Comparison of ENCODE assay signal across 18 cellular contexts in the genomic region with DNA sequence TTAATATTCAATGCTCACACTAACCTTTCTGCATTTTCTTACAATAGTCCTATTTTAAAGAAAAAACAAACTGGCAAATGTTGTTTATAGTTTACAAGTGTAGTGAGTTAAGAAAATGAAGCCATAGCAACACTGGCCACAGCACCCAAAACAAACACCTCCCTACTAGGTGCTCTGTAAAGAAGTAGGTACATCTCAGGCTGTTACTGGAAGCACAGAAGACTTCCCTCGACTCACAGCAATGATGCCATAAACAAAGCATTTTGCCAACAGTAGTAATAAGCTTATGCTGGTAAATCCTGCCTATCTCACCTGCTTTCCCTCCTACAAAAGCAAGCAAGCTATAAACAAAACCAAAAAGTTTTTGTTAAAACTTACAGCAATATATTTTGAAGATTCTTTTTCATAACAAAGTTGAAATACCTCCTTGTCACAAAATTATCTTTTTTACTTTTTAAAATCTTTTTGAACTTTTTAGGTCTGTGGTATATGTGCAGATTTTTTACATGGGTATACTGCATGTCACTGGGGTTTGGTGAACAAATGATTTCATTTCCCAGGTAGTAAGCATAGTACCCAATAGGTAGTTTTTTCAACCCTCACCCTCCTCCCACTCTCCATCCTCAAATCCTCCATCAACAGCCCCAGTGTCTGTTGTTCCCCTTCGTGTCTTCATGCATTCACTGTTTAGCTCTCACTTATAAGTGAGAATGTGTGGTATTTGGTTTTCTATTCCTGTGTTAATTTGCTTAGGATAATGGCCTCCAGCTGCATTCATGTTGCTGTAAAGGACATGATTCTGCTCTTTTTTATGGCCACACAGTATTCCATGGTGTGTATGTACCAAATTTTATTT. TPM values are rescaled to one million over a fixed set of nuclear protein-coding genes. Genes with fewer than 3 reads are reported as not detected.
A peak's percentile ranks its signal among the peaks of the same experiment; 100 is the strongest.
DNase-seq lines count a peak whose midpoint lies in the region; ATAC-seq, FAIRE-seq and TF ChIP-seq lines count a peak whose summit lies in the region.
"Had no signal": no experiment of that assay in that cellular context is flagged by ENCODE, and none has a peak within 500 bp of the region (broad histone marks: within the 10 kb centered on the region; RNA-seq: fewer than 3 reads in every experiment).

No MANE protein-coding gene starts in this region.

- H3K79me2 ChIP-seq in ACC112 (ENCODE audit: control insufficient read depth, insufficient read depth, low read length, unreplicated experiment) (peaks cover 32% of the 10 kb centered on the region), GM12878 (ENCODE audit: control insufficient read depth, insufficient read depth, low read length) (peaks cover 69% of the 10 kb centered on the region)

- no peak overlapping the region for H3K9ac ChIP-seq in HUES64 (ENCODE audit: low read depth, low read length)
- no peak overlapping the region for H3K9ac ChIP-seq in GM12878 (ENCODE audit: control insufficient read depth, insufficient read depth, low read length)

- FAIRE-seq in GM12878 (lab: Jason Lieb, UNC), result no peak
- FAIRE-seq: colon, HepG2 had no signal

- no peak for TF ChIP-seq EP300 in GM12878 (IDR thresholded peaks at IDR 0.05; ENCODE audit: borderline replicate concordance in 1 of 2, control insufficient read depth in 1 of 2, low read depth in 2 of 2, low read length in 2 of 2)

- RAD21 ChIA-PET in GM12878 (lab: Charles Lee; ENCODE audit: unreplicated experiment), result interaction anchor here (0.6 to 6.8 kb wide), 46 partner anchors 9 to 760 kb away, joined by 3 to 516 read pairs (median 6); a partner anchor contains a TSS

- no peak for TF ChIP-seq RAD21 in GM12878 (IDR thresholded peaks at IDR 0.05; ENCODE audit: insufficient read depth, low read depth, low read length)

- H3K4me1 ChIP-seq in ACC112 (ENCODE audit: control insufficient read depth, insufficient read depth, low read length, unreplicated experiment), result peaks cover 26% of the 10 kb centered on the region
- H3K4me1 ChIP-seq in HUES64 (ENCODE audit: insufficient read depth, low read length), result peaks cover 28% of the 10 kb centered on the region
- H3K4me1 ChIP-seq in GM12878 (ENCODE audit: control insufficient read depth, insufficient read depth, low read length), result peaks cover 43% of the 10 kb centered on the region

- no peak for DNase-seq in GM12878 (ENCODE audit: low read depth, low spot score)
- no peak for DNase-seq in NCI-H187 (lab: John Stamatoyannopoulos, UW)
- DNase-seq in T-helper 2 cell, result no peak
- DNase-seq: activated naive CD8-positive, alpha-beta T cell treated with anti-CD3 and anti-CD28 coated beads, Interleukin-2, amount 50 U/mL, for 24 hours; GOT3; heart left ventricle; left cardiac atrium; right lobe of liver; Right ventricle myocardium superior; stimulated activated naive CD4-positive, alpha-beta T cell treated with Interleukin-2 at 50 U/mL for 16 hours had no signal

- WGBS in HUES64, result 64% methylated on average over 2 of the region's 2 CpGs
- 6% methylated on average over 2 of the region's 2 CpGs for WGBS in GM12878 (ENCODE audit: insufficient coverage, insufficient replicate concordance, low lambda C conversion rate, missing lambda C conversion rate)

- SMC1A ChIA-PET in GM12878 (lab: Charles Lee; ENCODE audit: uncharacterized antibody, unreplicated experiment), result interaction anchor here (0.7 to 6.8 kb wide), 50 partner anchors 9 to 777 kb away, joined by 3 to 307 read pairs (median 6); a partner anchor contains a TSS

- H3K4me3 ChIP-seq in ACC112 (ENCODE audit: low read depth, low read length) (no peak overlapping the region), HUES64 (ENCODE audit: low read length) (no peak overlapping the region), GM12878 (no peak overlapping the region)
- H3K4me3 ChIP-seq: heart left ventricle, right lobe of liver, vagina had no signal

- in situ Hi-C loops in GM12878 (cut with MboI), result loop anchor here (10.0 kb wide), 1 partner anchor 246 kb away; no protein-coding TSS in a partner anchor

- no peak for TF ChIP-seq CTCF in GM12878 (IDR thresholded peaks at IDR 0.05 in 2 of 3, conservative IDR thresholded peaks at IDR 0.05 in 1 of 3; ENCODE audit: control insufficient read depth in 2 of 3, extremely low read depth in 1 of 3, insufficient read depth in 1 of 3, low read depth in 3 of 3, low read length in 3 of 3)

- H3K9me3 ChIP-seq in HUES64 (ENCODE audit: insufficient read depth, low read depth, low read length), result no peaks in the 10 kb centered on the region
- peaks cover 20% of the 10 kb centered on the region; the same call in 2 of the 3 replicates for H3K9me3 ChIP-seq in GM12878 (replicated peaks; ENCODE audit: control insufficient read depth, insufficient read depth, low read length)
- H3K9me3 ChIP-seq: heart left ventricle, right lobe of liver, vagina had no signal

- H3K27ac ChIP-seq in ACC112 (ENCODE audit: low read depth, low read length), result peak overlapping the region; percentile 2; the same call in 1 of the 2 replicates
- peak overlapping the region; percentile 61; the same call in 1 of the 2 replicates for H3K27ac ChIP-seq in HUES64 (ENCODE audit: low read depth, low read length)
- H3K27ac ChIP-seq in GM12878 (ENCODE audit: control insufficient read depth, insufficient read depth), result peak overlapping the region; percentile 40; the same call in 1 of the 2 replicates
- H3K27ac ChIP-seq: heart left ventricle, right lobe of liver, vagina had no signal

- H3K4me2 ChIP-seq in GM12878 (ENCODE audit: control insufficient read depth, insufficient read depth), result peak overlapping the region; percentile 38; the same call in 1 of the 2 replicates

- TF ChIP-seq POLR2A in GM12878 (IDR thresholded peaks at IDR 0.05; ENCODE audit: low read depth, low read length), result no peak

- H2AFZ ChIP-seq in ACC112 (ENCODE audit: low read length, unreplicated experiment) (no peak overlapping the region), GM12878 (ENCODE audit: control insufficient read depth, low read depth, low read length) (no peak overlapping the region)

- CTCF ChIA-PET in GM12878 (lab: Yijun Ruan, JAX), result interaction anchor here (0.7 to 6.3 kb wide), 53 partner anchors 14 to 1760 kb away, joined by 3 to 456 read pairs (median 5); a partner anchor contains a TSS

- H3K27me3 ChIP-seq in ACC112 (ENCODE audit: insufficient read depth, low read length) (no peaks in the 10 kb centered on the region), HUES64 (ENCODE audit: insufficient read depth, low read length) (no peaks in the 10 kb centered on the region), GM12878 (replicated peaks in 1 of 2; ENCODE audit: control insufficient read depth in 2 of 2, insufficient read depth in 2 of 2, low read length in 1 of 2) (no peaks in the 10 kb centered on the region)
- H3K27me3 ChIP-seq: heart left ventricle, right lobe of liver, vagina had no signal

- H4K20me1 ChIP-seq in GM12878 (ENCODE audit: control insufficient read depth, insufficient read depth), result no peaks in the 10 kb centered on the region

- peak; percentile 51 for ATAC-seq in GM21529 (IDR thresholded peaks at IDR 0.05; ENCODE audit: unreplicated experiment)
- ATAC-seq in GM12878, result peak; percentile 54
- ATAC-seq in HG03196 (IDR thresholded peaks at IDR 0.05; ENCODE audit: unreplicated experiment), result no peak
- ATAC-seq in HG03097 (IDR thresholded peaks at IDR 0.05; ENCODE audit: low FRiP score, unreplicated experiment), result no peak
- ATAC-seq: activated naive CD8-positive, alpha-beta T cell treated with anti-CD3 and anti-CD28 coated beads, Interleukin-2, amount 50 U/mL, for 24 hours had no signal

- POLR2A ChIA-PET in GM12878 (lab: Charles Lee), result interaction anchor here (0.6 to 4.9 kb wide), 11 partner anchors 18 to 244 kb away, joined by 3 to 62 read pairs (median 5); a partner anchor contains a TSS

- intact Hi-C loops in GM12878 (cut with micrococcal nuclease; ENCODE audit: unreplicated experiment), result loop anchor here (1.0 to 5.0 kb wide), 4 partner anchors 53 to 138 kb away; no protein-coding TSS in a partner anchor

- no TSS peak for BruUV-seq in GM12878 (replicated peaks; lab: Mats Ljungman, UMichigan)

- no peaks in the 10 kb centered on the region for H3K36me3 ChIP-seq in ACC112 (ENCODE audit: insufficient read depth, low read length)
- peaks cover 8% of the 10 kb centered on the region; the same call in 1 of the 2 replicates for H3K36me3 ChIP-seq in HUES64 (ENCODE audit: insufficient read depth, low read length)
- peaks cover 6 to 8% of the 10 kb centered on the region in 2 experiments for H3K36me3 ChIP-seq in GM12878 (ENCODE audit: control insufficient read depth in 2 of 2, insufficient read depth in 2 of 2, low read length in 1 of 2)
- H3K36me3 ChIP-seq: right lobe of liver, vagina had no signal

RNA-seq across cellular contexts. Expression of a gene that starts 28.4 kb away (rescaled TPM):
- 107 TPM for polyA plus RNA-seq in HUES64 (2013, experiment 1 of 2)
- polyA plus RNA-seq in HUES64 (2013, experiment 2 of 2), result 124 TPM
- total RNA-seq in GM12878 (2013; cell fraction: nucleolus; rRNA removed), result 530 and 536 TPM in 2 replicates
- total RNA-seq in GM12878 (2014; rRNA removed), result 87.1 and 102 TPM in 2 replicates
- total RNA-seq in GM12878 (2014; rRNA removed; fragmentation: Illumina TruSeq; extraction: Trizol), result 97.3 and 103 TPM in 2 replicates
- 83.1 and 84.9 TPM in 2 replicates for total RNA-seq in GM12878 (2021)
- 75.1 TPM for polyA plus RNA-seq in GM12878 (2011; ENCODE audit: low read depth)
- 109 and 117 TPM in 2 replicates for polyA plus RNA-seq in GM12878 (2011; rRNA removed)
- 98.4 and 113 TPM in 2 replicates for polyA plus RNA-seq in GM12878 (2011; cell fraction: cytosol; rRNA removed)
- 98.0 and 106 TPM in 2 replicates for polyA plus RNA-seq in GM12878 (2011; cell fraction: nucleus; rRNA removed)
- polyA plus RNA-seq in GM12878 (2012), result 80.5 and 85.8 TPM in 2 replicates
- 122 and 171 TPM in 2 replicates for polyA plus RNA-seq in GM12878 (2014; fragmentation: Illumina TruSeq; extraction: Trizol)
- polyA plus RNA-seq in GM12878 (2014; fragmentation: Nextera tagmentation; extraction: Ambion mirVana), result 100 to 1,000 TPM; 218 to 258 TPM
- polyA plus RNA-seq in GM12878 (2014; rRNA removed), result 105 and 126 TPM in 2 replicates
- polyA plus RNA-seq in GM12878 (2016; fragmentation: Nextera tagmentation; extraction: Ambion mirVana), result 100 to 1,000 TPM; 104 to 106 TPM
- 141 and 202 TPM in 2 replicates for polyA minus RNA-seq in GM12878 (2011; rRNA and poly(A)+ RNA removed)
- 22.2 and 26.7 TPM in 2 replicates for polyA minus RNA-seq in GM12878 (2011; cell fraction: cytosol; rRNA and poly(A)+ RNA removed)
- polyA minus RNA-seq in GM12878 (2011; cell fraction: nucleus; rRNA and poly(A)+ RNA removed), result 105 and 157 TPM in 2 replicates

RNA-seq across cellular contexts. Expression of a gene that starts 57.6 kb away (rescaled TPM):
- 23.6 TPM for polyA plus RNA-seq in HUES64 (2013, experiment 1 of 2)
- polyA plus RNA-seq in HUES64 (2013, experiment 2 of 2), result 23.3 TPM
- 15.2 and 15.9 TPM in 2 replicates for total RNA-seq in GM12878 (2013; cell fraction: nucleolus; rRNA removed)
- total RNA-seq in GM12878 (2014; rRNA removed) (61.7 and 63.3 TPM in 2 replicates), GM12878 (2014; rRNA removed; fragmentation: Illumina TruSeq; extraction: Trizol) (66.5 and 67.9 TPM in 2 replicates), GM12878 (2021) (66.9 and 73.7 TPM in 2 replicates)
- 43.7 TPM for polyA plus RNA-seq in GM12878 (2011; ENCODE audit: low read depth)
- polyA plus RNA-seq in GM12878 (2011; rRNA removed) (118 and 120 TPM in 2 replicates), GM12878 (2014; fragmentation: Illumina TruSeq; extraction: Trizol) (87.1 and 92.1 TPM in 2 replicates), GM12878 (2014; fragmentation: Nextera tagmentation; extraction: Ambion mirVana) (100 to 1,000 TPM; 187 to 198 TPM), GM12878 (2014; rRNA removed) (81.2 and 91.4 TPM in 2 replicates), GM12878 (2016; fragmentation: Nextera tagmentation; extraction: Ambion mirVana) (100 to 1,000 TPM; 113 TPM)
- polyA plus RNA-seq in GM12878 (2011; cell fraction: cytosol; rRNA removed), result 96.3 and 97.6 TPM in 2 replicates
- polyA plus RNA-seq in GM12878 (2011; cell fraction: nucleus; rRNA removed), result 50.2 and 66.6 TPM in 2 replicates
- polyA plus RNA-seq in GM12878 (2012), result 53.4 and 58.5 TPM in 2 replicates
- polyA minus RNA-seq in GM12878 (2011; rRNA and poly(A)+ RNA removed), result 46.7 and 73.4 TPM in 2 replicates
- polyA minus RNA-seq in GM12878 (2011; cell fraction: cytosol; rRNA and poly(A)+ RNA removed), result 17.5 and 29.0 TPM in 2 replicates
- 10.9 and 14.8 TPM in 2 replicates for polyA minus RNA-seq in GM12878 (2011; cell fraction: nucleus; rRNA and poly(A)+ RNA removed)

Comparison
In these comparisons a context has a peak if more than half of its experiments do, and no peak if none do; other contexts are left out.
1. H3K27ac ChIP-seq: peak in every context shown above with its lines; median percentile 61 in HUES64; 40 in GM12878; 2 in ACC112.
2. ATAC-seq: peak in GM21529 (single experiment) and GM12878 (single experiment); none in HG03196 (single experiment) and HG03097 (single experiment).